In the genomic region with DNA sequence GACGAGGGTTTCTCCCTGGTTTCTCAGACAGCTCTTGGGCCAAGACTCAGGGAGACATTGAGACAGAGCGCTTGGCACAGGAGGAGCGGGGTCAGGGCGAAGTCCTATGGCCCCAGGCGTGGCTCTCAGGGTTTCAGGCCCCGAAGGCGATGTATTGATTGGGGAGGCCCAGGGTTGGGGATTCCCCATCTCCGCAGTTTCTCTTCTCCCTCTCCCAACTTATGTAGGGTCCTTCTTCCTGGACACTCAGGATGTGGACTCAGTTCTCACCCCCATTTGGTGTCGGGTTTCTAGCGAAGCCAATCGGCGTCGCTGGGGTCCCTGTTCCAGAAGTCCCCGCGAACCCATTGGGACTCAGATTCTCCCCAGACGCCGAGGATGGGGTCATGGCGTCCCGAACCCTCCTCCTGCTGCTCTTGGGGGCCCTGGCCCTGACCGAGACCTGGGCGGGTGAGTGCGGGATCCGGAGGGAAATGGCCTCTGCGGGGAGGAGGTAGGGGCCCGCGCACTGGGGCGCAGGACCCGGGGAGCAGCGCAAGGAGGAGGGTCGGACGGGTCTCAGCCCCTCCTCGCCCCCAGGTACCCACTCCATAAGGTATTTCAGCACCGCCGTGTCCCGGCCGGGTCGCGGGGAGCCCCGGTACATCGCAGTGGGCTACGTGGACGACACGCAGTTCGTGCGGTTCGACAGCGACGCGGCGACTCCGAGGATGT, we compare ENCODE assay signal across 8 cellular contexts. TPM values are rescaled to one million over a fixed set of nuclear protein-coding genes. Genes with fewer than 3 reads are reported as not detected.
DNase-seq lines count a peak whose midpoint lies in the region; ATAC-seq and TF ChIP-seq lines count a peak whose summit lies in the region.

No MANE protein-coding gene starts in this region.

- no peak for TF ChIP-seq POLR2A in esophagus squamous epithelium (IDR thresholded peaks at IDR 0.05)

- peaks cover 12% of the 10 kb centered on the region for H3K4me1 ChIP-seq in CD8-positive, alpha-beta memory T cell (ENCODE audit: insufficient read depth, low read length)
- H3K4me1 ChIP-seq in esophagus squamous epithelium (no peaks in the 10 kb centered on the region), BE2C (no peaks in the 10 kb centered on the region)

- peaks cover 0 to 11% (median 4%) of the 10 kb centered on the region in 3 donors for H3K36me3 Mint-ChIP-seq in CD8-positive, alpha-beta memory T cell
- H3K36me3 Mint-ChIP-seq in activated B cell treated with CpG ODN at 0.5 μM for 24 hours (ENCODE audit: low read depth) (peaks cover 3% of the 10 kb centered on the region), progenitor cell of endocrine pancreas (ENCODE audit: insufficient read depth) (no peaks in the 10 kb centered on the region)

- no peaks in the 10 kb centered on the region for H3K27me3 ChIP-seq in CD8-positive, alpha-beta memory T cell (ENCODE audit: insufficient read depth, low read length, poor library complexity, severe bottlenecking)
- no peaks in the 10 kb centered on the region for H3K27me3 ChIP-seq in esophagus squamous epithelium
- no peaks in the 10 kb centered on the region for H3K27me3 ChIP-seq in BE2C

- peaks cover 12 to 37% (median 15%) of the 10 kb centered on the region in 3 donors for H3K4me1 Mint-ChIP-seq in CD8-positive, alpha-beta memory T cell
- H3K4me1 Mint-ChIP-seq in activated B cell treated with CpG ODN at 0.5 μM for 24 hours = peaks cover 16% of the 10 kb centered on the region
- no peaks in the 10 kb centered on the region for H3K4me1 Mint-ChIP-seq in progenitor cell of endocrine pancreas (ENCODE audit: low read depth)

- CTCF ChIA-PET in CD8-positive, alpha-beta memory T cell (lab: Charles Lee) = interaction anchor here (1.4 kb wide), 1 partner anchor 78 kb away, joined by 4 read pairs; no protein-coding TSS in a partner anchor
- CTCF ChIA-PET in activated B cell treated with CpG ODN at 0.5 μM for 24 hours (lab: Charles Lee) = no interaction called here

- H3K4me3 Mint-ChIP-seq in CD8-positive, alpha-beta memory T cell = peak overlapping the region in 6 of 7 donors; percentile 82 to 93 (median 92)
- H3K4me3 Mint-ChIP-seq in activated B cell treated with CpG ODN at 0.5 μM for 24 hours (peak overlapping the region; percentile 90), progenitor cell of endocrine pancreas (ENCODE audit: low read depth) (no peak overlapping the region)

- H3K4me3 ChIP-seq in CD8-positive, alpha-beta memory T cell (ENCODE audit: low read length) = peak overlapping the region; percentile 66
- peak overlapping the region in 3 of 4 donors; percentile 51 to 84 (median 72) for H3K4me3 ChIP-seq in esophagus squamous epithelium
- H3K4me3 ChIP-seq in BE2C (ENCODE audit: low read depth, low read length) = no peak overlapping the region

- H3K27ac ChIP-seq in CD8-positive, alpha-beta memory T cell (ENCODE audit: low read depth, low read length) = peak overlapping the region; percentile 81
- H3K27ac ChIP-seq in esophagus squamous epithelium = peak overlapping the region in 3 of 4 donors; percentile 82 to 98 (median 93)

- no peaks in the 10 kb centered on the region for H3K36me3 ChIP-seq in CD8-positive, alpha-beta memory T cell (ENCODE audit: insufficient read depth, low read length)
- H3K36me3 ChIP-seq in esophagus squamous epithelium = no peaks in the 10 kb centered on the region
- H3K36me3 ChIP-seq in BE2C = no peaks in the 10 kb centered on the region

- TF ChIP-seq CTCF in activated B cell treated with CpG ODN at 0.5 μM for 24 hours (IDR thresholded peaks at IDR 0.05) (no peak), esophagus squamous epithelium (IDR thresholded peaks at IDR 0.05) (no peak), progenitor cell of endocrine pancreas (IDR thresholded peaks at IDR 0.05; ENCODE audit: unreplicated experiment) (no peak), BE2C (IDR thresholded peaks at IDR 0.05; ENCODE audit: low read depth, low read length) (no peak)

- no peaks in the 10 kb centered on the region for H3K9me3 ChIP-seq in CD8-positive, alpha-beta memory T cell (ENCODE audit: low read length)
- no peaks in the 10 kb centered on the region for H3K9me3 ChIP-seq in esophagus squamous epithelium
- no peaks in the 10 kb centered on the region for H3K9me3 ChIP-seq in BE2C

- 10 to 71% methylated on average over 3 to 9 of the region's 51 CpGs for WGBS in esophagus squamous epithelium, 2 donors

- H3K27me3 Mint-ChIP-seq in CD8-positive, alpha-beta memory T cell = no peaks in the 10 kb centered on the region
- H3K27me3 Mint-ChIP-seq in activated B cell treated with CpG ODN at 0.5 μM for 24 hours (no peaks in the 10 kb centered on the region), progenitor cell of endocrine pancreas (peaks cover 11% of the 10 kb centered on the region)

- H3K27ac Mint-ChIP-seq in CD8-positive, alpha-beta memory T cell = peak overlapping the region in 7 of 8 donors; percentile 96 to 100 (median 98)
- peak overlapping the region; percentile 94 for H3K27ac Mint-ChIP-seq in activated B cell treated with CpG ODN at 0.5 μM for 24 hours
- peak overlapping the region; percentile 45 for H3K27ac Mint-ChIP-seq in progenitor cell of endocrine pancreas

- intact Hi-C loops in activated B cell treated with CpG ODN at 0.5 μM for 24 hours (cut with micrococcal nuclease) (loop anchor here (2.0 to 5.0 kb wide), 4 partner anchors 17 to 141 kb away; a partner anchor contains a TSS), esophagus squamous epithelium (cut with DNase I) (no loop called here)

- peak; percentile 34 for ATAC-seq in HG02642 (IDR thresholded peaks at IDR 0.05; ENCODE audit: poor library complexity, unreplicated experiment)
- ATAC-seq in activated B cell treated with CpG ODN at 0.5 μM for 24 hours (ENCODE audit: low read depth) = peak; percentile 59
- no peak for ATAC-seq in HG03571 (IDR thresholded peaks at IDR 0.05; ENCODE audit: unreplicated experiment)

- POLR2A ChIA-PET in CD8-positive, alpha-beta memory T cell (lab: Charles Lee) = interaction anchor here (1.1 to 2.0 kb wide), 3 partner anchors 16 to 39 kb away, joined by 3 to 7 read pairs (median 6); no protein-coding TSS in a partner anchor
- POLR2A ChIA-PET in activated B cell treated with CpG ODN at 0.5 μM for 24 hours (lab: Charles Lee) = interaction anchor here (0.6 to 3.3 kb wide), 9 partner anchors 9 to 135 kb away, joined by 3 to 31 read pairs (median 5); a partner anchor contains a TSS

- no peaks in the 10 kb centered on the region for H3K9me3 Mint-ChIP-seq in CD8-positive, alpha-beta memory T cell
- H3K9me3 Mint-ChIP-seq in activated B cell treated with CpG ODN at 0.5 μM for 24 hours (no peaks in the 10 kb centered on the region), progenitor cell of endocrine pancreas (ENCODE audit: low read depth) (no peaks in the 10 kb centered on the region)

- DNase-seq in CD8-positive, alpha-beta memory T cell = peak in 3 of 5 donors; percentile 43 to 62 (median 44)
- DNase-seq in activated B cell treated with CpG ODN at 0.5 μM for 24 hours (no peak), esophagus squamous epithelium (lab: John Stamatoyannopoulos, UW) (no peak), progenitor cell of endocrine pancreas (ENCODE audit: low spot score, unreplicated experiment) (no peak), BE2C (no peak), NCI-H226 (no peak)

RNA-seq across cellular contexts. Expression of a gene that starts 16.1 kb away (rescaled TPM):
- 1,000 to 10,000 TPM; 1,371 to 1,390 TPM for total RNA-seq in CD8-positive, alpha-beta memory T cell
- polyA plus RNA-seq in CD8-positive, alpha-beta memory T cell = 3,526 TPM
- total RNA-seq in activated B cell treated with CpG ODN at 0.5 μM for 24 hours = 1,592 and 1,608 TPM in 2 replicates
- total RNA-seq in esophagus squamous epithelium = 1,000 to 10,000 TPM in 1 of 4 donors, 100 to 1,000 TPM in 3; 182 to 1,095 (median 304) TPM
- 198 and 204 TPM in 2 replicates for total RNA-seq in progenitor cell of endocrine pancreas
- 840 TPM for polyA plus RNA-seq in BE2C (2012; ENCODE audit: insufficient read depth, insufficient read length, low read depth)

Comparison
In these comparisons a context has a peak if more than half of its experiments do, and no peak if none do; other contexts are left out.
1. DNase-seq: peak in CD8-positive, alpha-beta memory T cell (3 of 5); none in activated B cell treated with CpG ODN at 0.5 μM for 24 hours (single experiment), esophagus squamous epithelium (single experiment), progenitor cell of endocrine pancreas (single experiment), BE2C (single experiment) and NCI-H226 (single experiment).
2. H3K27ac Mint-ChIP-seq: peak in every context shown above with its lines; median percentile 98 in CD8-positive, alpha-beta memory T cell; 94 in activated B cell treated with CpG ODN at 0.5 μM for 24 hours; 45 in progenitor cell of endocrine pancreas.